In genomic region chr7:101165075-101165957, GRCh38 we compare ENCODE assay signal across 8 cellular contexts. TPM values are rescaled to one million over a fixed set of nuclear protein-coding genes. Genes with fewer than 3 reads are reported as not detected.
DNase-seq lines count a peak whose midpoint lies in the region; ATAC-seq and TF ChIP-seq lines count a peak whose summit lies in the region.

TSS of gene VGF (minus strand) at chr7:101165569. CDS start at chr7:101164843, 726 bp downstream.

- H3K9me3 Mint-ChIP-seq in nephron progenitor cell: no peaks in the 10 kb centered on the region

- peak within 1 kb of the TSS; percentile 16 for H3K9ac ChIP-seq in fibroblast of lung (ENCODE audit: insufficient read depth, low read length)

- H4K20me1 ChIP-seq in fibroblast of lung (ENCODE audit: control insufficient read depth, extremely low read depth, insufficient read depth, low read length): peaks cover 2% of the 10 kb centered on the region

- no peak within 1 kb of the TSS for H3K27ac Mint-ChIP-seq in nephron progenitor cell

- TF ChIP-seq CTCF in fibroblast of lung (conservative IDR thresholded peaks at IDR 0.05 in 1 of 2, IDR thresholded peaks at IDR 0.05 in 1 of 2; ENCODE audit: low read depth in 1 of 2, low read length in 2 of 2) (no peak), nephron progenitor cell (IDR thresholded peaks at IDR 0.05) (no peak)

- H3K36me3 ChIP-seq in fibroblast of lung (ENCODE audit: control insufficient read depth, insufficient read depth, low read length): peaks cover 2% of the 10 kb centered on the region

- ATAC-seq in GM21825 (IDR thresholded peaks at IDR 0.05; ENCODE audit: unreplicated experiment): peak; percentile 62

- H3K4me1 Mint-ChIP-seq in nephron progenitor cell: peaks cover 73% of the 10 kb centered on the region

- peaks cover 92% of the 10 kb centered on the region for H3K27me3 Mint-ChIP-seq in nephron progenitor cell (ENCODE audit: low read depth, poor library complexity)

- no peak within 1 kb of the TSS for H3K27ac ChIP-seq in fibroblast of lung (ENCODE audit: insufficient read depth, low read length)

- H3K4me3 Mint-ChIP-seq in nephron progenitor cell: peak within 1 kb of the TSS; percentile 79

- peaks cover 20% of the 10 kb centered on the region for H3K4me1 ChIP-seq in fibroblast of lung (ENCODE audit: control insufficient read depth, extremely low read depth, insufficient read depth, low read length)

- H2AFZ ChIP-seq in fibroblast of lung (ENCODE audit: low read length): no peak within 1 kb of the TSS

- peak within 1 kb of the TSS; percentile 16 to 51 (median 30) for H3K4me3 ChIP-seq in fibroblast of lung (replicated peaks in 1 of 4; ENCODE audit: control extremely low read depth in 1 of 4, insufficient read depth in 1 of 4, low read depth in 3 of 4, low read length in 4 of 4)

- peak within 1 kb of the TSS; percentile 85 for H3K4me2 ChIP-seq in fibroblast of lung (ENCODE audit: extremely low read depth, insufficient read depth, low read length)

- H3K9me3 ChIP-seq in fibroblast of lung (ENCODE audit: control insufficient read depth, insufficient read depth, low read depth, low read length): no peaks in the 10 kb centered on the region

- DNase-seq in D341Med (ENCODE audit: low spot score) (peak; percentile 87), LoVo (ENCODE audit: low spot score) (peak; percentile 98), RPMI8226 (peak; percentile 99), activated T-helper 1 cell treated with Interleukin-2 at 50 U/mL for 16 hours (ENCODE audit: low read depth) (peak; percentile 84), fibroblast of lung (ENCODE audit: low read depth in 2 of 2) (peak; percentile 89 to 92), nephron progenitor cell (peak; percentile 98)
- DNase-seq in stimulated activated naive CD4-positive, alpha-beta T cell treated with Interleukin-2 at 50 U/mL for 16 hours (lab: John Stamatoyannopoulos, UW): peak; percentile 85

- H3K36me3 Mint-ChIP-seq in nephron progenitor cell (ENCODE audit: low read depth): peaks cover under 1% of the 10 kb centered on the region

- no peaks in the 10 kb centered on the region for H3K79me2 ChIP-seq in fibroblast of lung (ENCODE audit: control insufficient read depth, insufficient read depth, low read length)

- peaks cover 32% of the 10 kb centered on the region for H3K27me3 ChIP-seq in fibroblast of lung (ENCODE audit: control insufficient read depth, insufficient read depth, low read length)

RNA-seq across cellular contexts. Expression of gene VGF, which starts in this region (rescaled TPM):
- total RNA-seq in fibroblast of lung: 0.26 and 0.66 TPM in 2 replicates
- polyA plus RNA-seq in fibroblast of lung: 0.14 TPM in 1 of 2 replicates, not detected in the other
- polyA plus RNA-seq in fibroblast of lung (2012): 0.10 and 1.5 TPM in 2 replicates
- 0.15 TPM in 1 of 2 replicates, not detected in the other for polyA minus RNA-seq in fibroblast of lung (ENCODE audit: low replicate concordance)
